ENCODE assay signal across 1 cellular context in genomic region chr7:594212-594913, GRCh38.
TF ChIP-seq lines count a peak whose summit lies in the region.

No MANE protein-coding gene starts in this region.

TF ChIP-seq in GM23338, 12 proteins besides CTCF, POLR2A, EP300 and RAD21 (continued from another document):
- TF ChIP-seq, protein P1, sequence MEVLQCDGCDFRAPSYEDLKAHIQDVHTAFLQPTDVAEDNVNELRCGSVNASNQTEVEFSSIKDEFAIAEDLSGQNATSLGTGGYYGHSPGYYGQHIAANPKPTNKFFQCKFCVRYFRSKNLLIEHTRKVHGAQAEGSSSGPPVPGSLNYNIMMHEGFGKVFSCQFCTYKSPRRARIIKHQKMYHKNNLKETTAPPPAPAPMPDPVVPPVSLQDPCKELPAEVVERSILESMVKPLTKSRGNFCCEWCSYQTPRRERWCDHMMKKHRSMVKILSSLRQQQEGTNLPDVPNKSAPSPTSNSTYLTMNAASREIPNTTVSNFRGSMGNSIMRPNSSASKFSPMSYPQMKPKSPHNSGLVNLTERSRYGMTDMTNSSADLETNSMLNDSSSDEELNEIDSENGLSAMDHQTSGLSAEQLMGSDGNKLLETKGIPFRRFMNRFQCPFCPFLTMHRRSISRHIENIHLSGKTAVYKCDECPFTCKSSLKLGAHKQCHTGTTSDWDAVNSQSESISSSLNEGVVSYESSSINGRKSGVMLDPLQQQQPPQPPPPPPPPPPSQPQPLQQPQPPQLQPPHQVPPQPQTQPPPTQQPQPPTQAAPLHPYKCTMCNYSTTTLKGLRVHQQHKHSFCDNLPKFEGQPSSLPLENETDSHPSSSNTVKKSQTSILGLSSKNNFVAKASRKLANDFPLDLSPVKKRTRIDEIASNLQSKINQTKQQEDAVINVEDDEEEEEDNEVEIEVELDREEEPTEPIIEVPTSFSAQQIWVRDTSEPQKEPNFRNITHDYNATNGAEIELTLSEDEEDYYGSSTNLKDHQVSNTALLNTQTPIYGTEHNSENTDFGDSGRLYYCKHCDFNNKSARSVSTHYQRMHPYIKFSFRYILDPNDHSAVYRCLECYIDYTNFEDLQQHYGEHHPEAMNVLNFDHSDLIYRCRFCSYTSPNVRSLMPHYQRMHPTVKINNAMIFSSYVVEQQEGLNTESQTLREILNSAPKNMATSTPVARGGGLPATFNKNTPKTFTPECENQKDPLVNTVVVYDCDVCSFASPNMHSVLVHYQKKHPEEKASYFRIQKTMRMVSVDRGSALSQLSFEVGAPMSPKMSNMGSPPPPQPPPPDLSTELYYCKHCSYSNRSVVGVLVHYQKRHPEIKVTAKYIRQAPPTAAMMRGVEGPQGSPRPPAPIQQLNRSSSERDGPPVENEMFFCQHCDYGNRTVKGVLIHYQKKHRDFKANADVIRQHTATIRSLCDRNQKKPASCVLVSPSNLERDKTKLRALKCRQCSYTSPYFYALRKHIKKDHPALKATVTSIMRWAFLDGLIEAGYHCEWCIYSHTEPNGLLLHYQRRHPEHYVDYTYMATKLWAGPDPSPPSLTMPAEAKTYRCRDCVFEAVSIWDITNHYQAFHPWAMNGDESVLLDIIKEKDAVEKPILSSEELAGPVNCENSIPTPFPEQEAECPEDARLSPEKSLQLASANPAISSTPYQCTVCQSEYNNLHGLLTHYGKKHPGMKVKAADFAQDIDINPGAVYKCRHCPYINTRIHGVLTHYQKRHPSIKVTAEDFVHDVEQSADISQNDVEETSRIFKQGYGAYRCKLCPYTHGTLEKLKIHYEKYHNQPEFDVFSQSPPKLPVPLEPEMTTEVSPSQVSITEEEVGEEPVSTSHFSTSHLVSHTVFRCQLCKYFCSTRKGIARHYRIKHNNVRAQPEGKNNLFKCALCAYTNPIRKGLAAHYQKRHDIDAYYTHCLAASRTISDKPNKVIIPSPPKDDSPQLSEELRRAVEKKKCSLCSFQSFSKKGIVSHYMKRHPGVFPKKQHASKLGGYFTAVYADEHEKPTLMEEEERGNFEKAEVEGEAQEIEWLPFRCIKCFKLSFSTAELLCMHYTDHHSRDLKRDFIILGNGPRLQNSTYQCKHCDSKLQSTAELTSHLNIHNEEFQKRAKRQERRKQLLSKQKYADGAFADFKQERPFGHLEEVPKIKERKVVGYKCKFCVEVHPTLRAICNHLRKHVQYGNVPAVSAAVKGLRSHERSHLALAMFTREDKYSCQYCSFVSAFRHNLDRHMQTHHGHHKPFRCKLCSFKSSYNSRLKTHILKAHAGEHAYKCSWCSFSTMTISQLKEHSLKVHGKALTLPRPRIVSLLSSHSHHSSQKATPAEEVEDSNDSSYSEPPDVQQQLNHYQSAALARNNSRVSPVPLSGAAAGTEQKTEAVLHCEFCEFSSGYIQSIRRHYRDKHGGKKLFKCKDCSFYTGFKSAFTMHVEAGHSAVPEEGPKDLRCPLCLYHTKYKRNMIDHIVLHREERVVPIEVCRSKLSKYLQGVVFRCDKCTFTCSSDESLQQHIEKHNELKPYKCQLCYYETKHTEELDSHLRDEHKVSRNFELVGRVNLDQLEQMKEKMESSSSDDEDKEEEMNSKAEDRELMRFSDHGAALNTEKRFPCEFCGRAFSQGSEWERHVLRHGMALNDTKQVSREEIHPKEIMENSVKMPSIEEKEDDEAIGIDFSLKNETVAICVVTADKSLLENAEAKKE (CRISPR knock-in tag; IDR thresholded peaks at IDR 0.05), result no peak
- TF ChIP-seq, protein P2, sequence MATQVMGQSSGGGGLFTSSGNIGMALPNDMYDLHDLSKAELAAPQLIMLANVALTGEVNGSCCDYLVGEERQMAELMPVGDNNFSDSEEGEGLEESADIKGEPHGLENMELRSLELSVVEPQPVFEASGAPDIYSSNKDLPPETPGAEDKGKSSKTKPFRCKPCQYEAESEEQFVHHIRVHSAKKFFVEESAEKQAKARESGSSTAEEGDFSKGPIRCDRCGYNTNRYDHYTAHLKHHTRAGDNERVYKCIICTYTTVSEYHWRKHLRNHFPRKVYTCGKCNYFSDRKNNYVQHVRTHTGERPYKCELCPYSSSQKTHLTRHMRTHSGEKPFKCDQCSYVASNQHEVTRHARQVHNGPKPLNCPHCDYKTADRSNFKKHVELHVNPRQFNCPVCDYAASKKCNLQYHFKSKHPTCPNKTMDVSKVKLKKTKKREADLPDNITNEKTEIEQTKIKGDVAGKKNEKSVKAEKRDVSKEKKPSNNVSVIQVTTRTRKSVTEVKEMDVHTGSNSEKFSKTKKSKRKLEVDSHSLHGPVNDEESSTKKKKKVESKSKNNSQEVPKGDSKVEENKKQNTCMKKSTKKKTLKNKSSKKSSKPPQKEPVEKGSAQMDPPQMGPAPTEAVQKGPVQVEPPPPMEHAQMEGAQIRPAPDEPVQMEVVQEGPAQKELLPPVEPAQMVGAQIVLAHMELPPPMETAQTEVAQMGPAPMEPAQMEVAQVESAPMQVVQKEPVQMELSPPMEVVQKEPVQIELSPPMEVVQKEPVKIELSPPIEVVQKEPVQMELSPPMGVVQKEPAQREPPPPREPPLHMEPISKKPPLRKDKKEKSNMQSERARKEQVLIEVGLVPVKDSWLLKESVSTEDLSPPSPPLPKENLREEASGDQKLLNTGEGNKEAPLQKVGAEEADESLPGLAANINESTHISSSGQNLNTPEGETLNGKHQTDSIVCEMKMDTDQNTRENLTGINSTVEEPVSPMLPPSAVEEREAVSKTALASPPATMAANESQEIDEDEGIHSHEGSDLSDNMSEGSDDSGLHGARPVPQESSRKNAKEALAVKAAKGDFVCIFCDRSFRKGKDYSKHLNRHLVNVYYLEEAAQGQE (IDR thresholded peaks at IDR 0.05; ENCODE audit: unreplicated experiment), result no peak
- TF ChIP-seq, protein P3, sequence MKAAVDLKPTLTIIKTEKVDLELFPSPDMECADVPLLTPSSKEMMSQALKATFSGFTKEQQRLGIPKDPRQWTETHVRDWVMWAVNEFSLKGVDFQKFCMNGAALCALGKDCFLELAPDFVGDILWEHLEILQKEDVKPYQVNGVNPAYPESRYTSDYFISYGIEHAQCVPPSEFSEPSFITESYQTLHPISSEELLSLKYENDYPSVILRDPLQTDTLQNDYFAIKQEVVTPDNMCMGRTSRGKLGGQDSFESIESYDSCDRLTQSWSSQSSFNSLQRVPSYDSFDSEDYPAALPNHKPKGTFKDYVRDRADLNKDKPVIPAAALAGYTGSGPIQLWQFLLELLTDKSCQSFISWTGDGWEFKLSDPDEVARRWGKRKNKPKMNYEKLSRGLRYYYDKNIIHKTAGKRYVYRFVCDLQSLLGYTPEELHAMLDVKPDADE (IDR thresholded peaks at IDR 0.05), result no peak
- TF ChIP-seq NANOG (IDR thresholded peaks at IDR 0.05; ENCODE audit: borderline replicate concordance), result no peak
- TF ChIP-seq ZNF331 (CRISPR knock-in tag; IDR thresholded peaks at IDR 0.05; ENCODE audit: low read depth), result no peak
- TF ChIP-seq CREB1 (CRISPR knock-in tag; IDR thresholded peaks at IDR 0.05; ENCODE audit: low read depth), result no peak
- no peak for TF ChIP-seq STAT1 (IDR thresholded peaks at IDR 0.05; ENCODE audit: unreplicated experiment)
- no peak for TF ChIP-seq ZNF114 (CRISPR knock-in tag; IDR thresholded peaks at IDR 0.05)
- no peak for TF ChIP-seq EZH2phosphoT487 (IDR thresholded peaks at IDR 0.05; ENCODE audit: unreplicated experiment)
- TF ChIP-seq JUNB (IDR thresholded peaks at IDR 0.05; ENCODE audit: unreplicated experiment), result no peak
TF ChIP-seq in GM23338: peak in this region for 0.
